Comparison of ENCODE assay signal across 12 cellular contexts in genomic region chr7:140698477-140698876, GRCh38. TPM values are rescaled to one million over a fixed set of nuclear protein-coding genes. Genes with fewer than 3 reads are reported as not detected.
DNase-seq lines count a peak whose midpoint lies in the region; ATAC-seq and TF ChIP-seq lines count a peak whose summit lies in the region.
"Had no signal": no experiment of that assay in that cellular context is flagged by ENCODE, and none has a peak within 500 bp of the region (broad histone marks: within the 10 kb centered on the region; RNA-seq: fewer than 3 reads in every experiment).

No MANE protein-coding gene starts in this region.

- H3K27ac Mint-ChIP-seq in activated CD8-positive, alpha-beta T cell treated with anti-CD3 and anti-CD28 coated beads for 36 hours = peak overlapping the region; percentile 97

- CTCF ChIA-PET in activated CD8-positive, alpha-beta T cell treated with anti-CD3 and anti-CD28 coated beads for 36 hours (lab: Charles Lee) = interaction anchor here (0.7 to 1.3 kb wide), 3 partner anchors 19 to 314 kb away, joined by 3 to 6 read pairs (median 3); no protein-coding TSS in a partner anchor

- intact Hi-C loops in activated CD8-positive, alpha-beta T cell treated with anti-CD3 and anti-CD28 coated beads for 36 hours (cut with micrococcal nuclease) = no loop called here
- intact Hi-C loops in transverse colon (cut with DNase I; ENCODE audit: low total_unique reads) = no loop called here

- no peaks in the 10 kb centered on the region for H3K27me3 Mint-ChIP-seq in activated CD8-positive, alpha-beta T cell treated with anti-CD3 and anti-CD28 coated beads for 36 hours

- H3K36me3 Mint-ChIP-seq in activated CD8-positive, alpha-beta T cell treated with anti-CD3 and anti-CD28 coated beads for 36 hours (ENCODE audit: low read depth) = peaks cover 21% of the 10 kb centered on the region

- H3K27ac ChIP-seq in transverse colon = no peak overlapping the region
- H3K27ac ChIP-seq: epithelial cell of prostate, left lung had no signal

- no peak for TF ChIP-seq CTCF in BE2C (IDR thresholded peaks at IDR 0.05; ENCODE audit: low read depth, low read length)
- no peak for TF ChIP-seq CTCF in activated CD8-positive, alpha-beta T cell treated with anti-CD3 and anti-CD28 coated beads for 36 hours (IDR thresholded peaks at IDR 0.05)
- no peak for TF ChIP-seq CTCF in transverse colon (IDR thresholded peaks at IDR 0.05)

- TF ChIP-seq POLR2A in transverse colon (IDR thresholded peaks at IDR 0.05) = no peak

- no peak for TF ChIP-seq EP300 in transverse colon (IDR thresholded peaks at IDR 0.05; ENCODE audit: low read depth)

- H3K36me3 ChIP-seq in BE2C = peaks cover 4% of the 10 kb centered on the region
- no peaks in the 10 kb centered on the region for H3K36me3 ChIP-seq in transverse colon

- H3K4me3 Mint-ChIP-seq in activated CD8-positive, alpha-beta T cell treated with anti-CD3 and anti-CD28 coated beads for 36 hours = peak overlapping the region; percentile 94

- in situ Hi-C loops in transverse colon (cut with MboI; ENCODE audit: low pct_ligation_motif_present in 1 of 4, low pct_unique_long_range_greater_than_20kb in 1 of 4, low sequenced_read_pairs in 3 of 4) = loop anchor here (25.0 kb wide), 1 partner anchor 314 kb away; the partner anchor contains the start of gene MRPS33 (in 4 of the 4)

- POLR2A ChIA-PET in activated CD8-positive, alpha-beta T cell treated with anti-CD3 and anti-CD28 coated beads for 36 hours (lab: Charles Lee) = interaction anchor here (1.5 kb wide), 1 partner anchor 315 kb away, joined by 5 read pairs; no protein-coding TSS in a partner anchor

- DNase-seq in BE2C (no peak), DMS79 (lab: John Stamatoyannopoulos, UW) (peak; percentile 10), kidney glomerular epithelial cell (lab: John Stamatoyannopoulos, UW) (peak; percentile 26), transverse colon (no peak), NCI-H748 treated with DMSO at 0.1 percent for 48 hours (lab: John Stamatoyannopoulos, UW) (no peak), H4 (ENCODE audit: low spot score) (no peak)
- DNase-seq in activated CD8-positive, alpha-beta T cell treated with anti-CD3 and anti-CD28 coated beads for 36 hours = no peak
- DNase-seq: left lung; NCI-H446 treated with DMSO at 0.1 percent for 48 hours; stimulated activated CD4-positive, alpha-beta T cell treated with anti-CD3 and anti-CD28 coated beads, Interleukin-12 subunit alpha, Interleukin-12 subunit beta, amount 100 ng/mL, for 4 hours had no signal

- ATAC-seq in activated CD8-positive, alpha-beta T cell treated with anti-CD3 and anti-CD28 coated beads for 36 hours = no peak
- ATAC-seq in HG03457 (IDR thresholded peaks at IDR 0.05; ENCODE audit: unreplicated experiment) = no peak
- ATAC-seq: left lung had no signal

- peaks cover 29% of the 10 kb centered on the region for H3K4me1 Mint-ChIP-seq in activated CD8-positive, alpha-beta T cell treated with anti-CD3 and anti-CD28 coated beads for 36 hours (ENCODE audit: low read depth)

- 67 to 83% methylated on average over 5 to 8 of the region's 8 CpGs for WGBS in transverse colon (ENCODE audit: low coverage in 1 of 2), 2 donors

- no peaks in the 10 kb centered on the region for H3K27me3 ChIP-seq in BE2C
- no peaks in the 10 kb centered on the region for H3K27me3 ChIP-seq in transverse colon
- H3K27me3 ChIP-seq: left lung had no signal

- H3K9me3 ChIP-seq in BE2C = no peaks in the 10 kb centered on the region; the same call in 1 of the 2 replicates
- no peaks in the 10 kb centered on the region for H3K9me3 ChIP-seq in transverse colon
- H3K9me3 ChIP-seq: left lung had no signal

- no peaks in the 10 kb centered on the region for H3K9me3 Mint-ChIP-seq in activated CD8-positive, alpha-beta T cell treated with anti-CD3 and anti-CD28 coated beads for 36 hours

- peaks cover 4% of the 10 kb centered on the region; the same call in 1 of the 2 replicates for H3K4me1 ChIP-seq in BE2C
- H3K4me1 ChIP-seq in transverse colon = peaks cover 12 to 25% (median 18%) of the 10 kb centered on the region in 4 donors

- H3K4me3 ChIP-seq in BE2C (ENCODE audit: low read depth, low read length) (peak overlapping the region; percentile 89), transverse colon (no peak overlapping the region)

RNA-seq across cellular contexts. Expression of gene NDUFB2, which starts 2.0 kb away (rescaled TPM):
- polyA plus RNA-seq in BE2C (2012; ENCODE audit: insufficient read depth, insufficient read length, low read depth) = 305 TPM
- 100 to 1,000 TPM; 159 to 177 TPM for total RNA-seq in activated CD8-positive, alpha-beta T cell treated with anti-CD3 and anti-CD28 coated beads for 36 hours
- 100 to 1,000 TPM in 3 of 4 donors, 10 to 100 TPM in 1; 69.9 to 284 (median 230) TPM for total RNA-seq in transverse colon
- 605 and 629 TPM in 2 replicates for total RNA-seq in H4 (2014; rRNA removed; shearing (Covaris generic))

RNA-seq across cellular contexts. Expression of gene ADCK2, which starts 25.7 kb away (rescaled TPM):
- polyA plus RNA-seq in BE2C (2012; ENCODE audit: insufficient read depth, insufficient read length, low read depth) = 8.0 TPM
- total RNA-seq in activated CD8-positive, alpha-beta T cell treated with anti-CD3 and anti-CD28 coated beads for 36 hours = 10 to 100 TPM; 20.0 to 21.5 TPM
- total RNA-seq in transverse colon = 10 to 100 TPM; 31.6 to 43.8 (median 37.4) TPM
- 14.2 and 22.0 TPM in 2 replicates for total RNA-seq in H4 (2014; rRNA removed; shearing (Covaris generic))

RNA-seq across cellular contexts. Expression of gene DENND2A, which starts 57.9 kb away (rescaled TPM):
- polyA plus RNA-seq in BE2C (2012; ENCODE audit: insufficient read depth, insufficient read length, low read depth) = 1.8 TPM
- not detected for total RNA-seq in activated CD8-positive, alpha-beta T cell treated with anti-CD3 and anti-CD28 coated beads for 36 hours
- total RNA-seq in transverse colon = 10 to 100 TPM in 1 of 4 donors, 1 to 10 TPM in 3; 4.1 to 19.9 (median 7.1) TPM
- total RNA-seq in H4 (2014; rRNA removed; shearing (Covaris generic)) = 0.77 and 1.7 TPM in 2 replicates

Comparison
In these comparisons a context has a peak if more than half of its experiments do, and no peak if none do; other contexts are left out.
1. DNase-seq: peak in DMS79 (single experiment) and kidney glomerular epithelial cell (single experiment); none in BE2C (single experiment), activated CD8-positive, alpha-beta T cell treated with anti-CD3 and anti-CD28 coated beads for 36 hours (single experiment), transverse colon (single experiment), NCI-H748 treated with DMSO at 0.1 percent for 48 hours (single experiment) and H4 (single experiment).